ENCODE assay signal across 17 cellular contexts in the genomic region with DNA sequence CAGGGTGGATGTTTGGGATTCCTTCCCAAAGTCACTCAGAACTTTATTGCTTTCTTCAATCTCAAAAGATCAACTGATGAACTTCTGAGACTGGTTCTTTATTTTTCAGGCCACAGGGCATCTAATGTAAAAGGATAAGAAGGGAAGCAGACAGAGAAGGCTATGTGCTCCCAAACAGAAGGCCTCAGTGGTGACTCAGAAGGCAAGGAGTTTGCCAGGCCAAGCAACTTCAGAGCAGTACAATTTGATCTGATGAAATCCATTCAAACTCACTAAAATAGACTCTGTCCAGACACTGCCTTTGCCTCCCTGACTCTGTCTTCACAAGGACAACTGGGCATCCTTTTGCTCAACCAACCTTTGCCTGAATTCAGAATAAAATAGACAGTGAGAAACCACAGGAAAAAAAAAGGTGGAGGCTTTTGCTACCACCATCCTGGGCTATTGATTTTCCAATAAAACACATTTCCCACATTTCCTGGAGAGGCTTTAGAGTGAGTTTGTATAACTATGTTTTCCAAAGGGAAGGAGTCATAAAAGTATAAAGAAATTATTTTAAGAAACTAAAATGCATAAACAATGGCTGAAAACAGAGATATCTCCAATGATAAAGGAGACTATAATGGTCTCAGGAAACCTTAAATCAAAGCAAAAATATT. TPM values are rescaled to one million over a fixed set of nuclear protein-coding genes. Genes with fewer than 3 reads are reported as not detected.
DNase-seq lines count a peak whose midpoint lies in the region; ATAC-seq, FAIRE-seq and TF ChIP-seq lines count a peak whose summit lies in the region.
"Had no signal": no experiment of that assay in that cellular context is flagged by ENCODE, and none has a peak within 500 bp of the region (broad histone marks: within the 10 kb centered on the region; RNA-seq: fewer than 3 reads in every experiment).

No MANE protein-coding gene starts in this region.

- H3K27ac ChIP-seq in astrocyte (ENCODE audit: low read depth, low read length) = no peak overlapping the region
- H3K27ac ChIP-seq in tibial artery = peak overlapping the region; percentile 41 to 62
- H3K27ac ChIP-seq: A549, pancreas, SJSA1 had no signal

- peaks cover 36% of the 10 kb centered on the region for H3K4me1 Mint-ChIP-seq in activated CD8-positive, alpha-beta T cell treated with anti-CD3 and anti-CD28 coated beads for 36 hours (ENCODE audit: low read depth)
- peaks cover 25% of the 10 kb centered on the region for H3K4me1 Mint-ChIP-seq in activated CD8-positive, alpha-beta T cell treated with anti-CD3 and anti-CD28 coated beads, Interleukin-2, amount 10 ng/mL, durations not matched to agents 7 days and 5 days (ENCODE audit: low read depth)
- peaks cover 9% of the 10 kb centered on the region for H3K4me1 Mint-ChIP-seq in astrocyte (ENCODE audit: low read depth, unreplicated experiment)

- ATAC-seq in activated CD8-positive, alpha-beta T cell treated with anti-CD3 and anti-CD28 coated beads for 36 hours = no peak
- no peak for ATAC-seq in activated CD8-positive, alpha-beta T cell treated with anti-CD3 and anti-CD28 coated beads, Interleukin-2, amount 10 ng/mL, durations not matched to agents 7 days and 5 days
- peak; percentile 47 to 93 for ATAC-seq in left cardiac atrium
- no peak for ATAC-seq in HG03045 (IDR thresholded peaks at IDR 0.05; ENCODE audit: unreplicated experiment)
- ATAC-seq: A549, left colon had no signal

- H3K79me2 ChIP-seq in astrocyte (ENCODE audit: insufficient read depth, low read length) = no peaks in the 10 kb centered on the region

- H3K27ac Mint-ChIP-seq in activated CD8-positive, alpha-beta T cell treated with anti-CD3 and anti-CD28 coated beads for 36 hours = peak overlapping the region; percentile 11
- H3K27ac Mint-ChIP-seq in activated CD8-positive, alpha-beta T cell treated with anti-CD3 and anti-CD28 coated beads, Interleukin-2, amount 10 ng/mL, durations not matched to agents 7 days and 5 days = no peak overlapping the region
- H3K27ac Mint-ChIP-seq in astrocyte (ENCODE audit: unreplicated experiment) = peak overlapping the region; percentile 66

- TF ChIP-seq CTCF in activated CD8-positive, alpha-beta T cell treated with anti-CD3 and anti-CD28 coated beads for 36 hours (IDR thresholded peaks at IDR 0.05) = no peak
- TF ChIP-seq CTCF in astrocyte (IDR thresholded peaks at IDR 0.05; ENCODE audit: insufficient read depth, low read depth, low read length) = no peak
- TF ChIP-seq CTCF in tibial artery (IDR thresholded peaks at IDR 0.05) = no peak

- H3K9me3 Mint-ChIP-seq in activated CD8-positive, alpha-beta T cell treated with anti-CD3 and anti-CD28 coated beads for 36 hours = peaks cover 10% of the 10 kb centered on the region
- no peaks in the 10 kb centered on the region for H3K9me3 Mint-ChIP-seq in activated CD8-positive, alpha-beta T cell treated with anti-CD3 and anti-CD28 coated beads, Interleukin-2, amount 10 ng/mL, durations not matched to agents 7 days and 5 days (ENCODE audit: insufficient read depth)
- H3K9me3 Mint-ChIP-seq in astrocyte (ENCODE audit: unreplicated experiment) = no peaks in the 10 kb centered on the region
- H3K9me3 Mint-ChIP-seq: activated CD4-positive, alpha-beta memory T cell treated with anti-CD3 and anti-CD28 coated beads for 36 hours had no signal

- H3K4me3 ChIP-seq in astrocyte (ENCODE audit: insufficient read depth, low read depth, low read length) (no peak overlapping the region), tibial artery (no peak overlapping the region)
- H3K4me3 ChIP-seq: A549, pancreas, SJSA1 had no signal

- H3K36me3 Mint-ChIP-seq in activated CD8-positive, alpha-beta T cell treated with anti-CD3 and anti-CD28 coated beads for 36 hours (ENCODE audit: low read depth) = peaks cover 36% of the 10 kb centered on the region
- peaks cover 52% of the 10 kb centered on the region for H3K36me3 Mint-ChIP-seq in activated CD8-positive, alpha-beta T cell treated with anti-CD3 and anti-CD28 coated beads, Interleukin-2, amount 10 ng/mL, durations not matched to agents 7 days and 5 days (ENCODE audit: low read depth)
- H3K36me3 Mint-ChIP-seq in astrocyte (ENCODE audit: low read depth, unreplicated experiment) = no peaks in the 10 kb centered on the region

- CTCF ChIA-PET in activated CD8-positive, alpha-beta T cell treated with anti-CD3 and anti-CD28 coated beads for 36 hours (lab: Charles Lee) = no interaction called here
- CTCF ChIA-PET in activated CD8-positive, alpha-beta T cell treated with anti-CD3 and anti-CD28 coated beads, Interleukin-2, amount 10 ng/mL, durations not matched to agents 7 days and 5 days (lab: Charles Lee) = interaction anchor here (1.3 kb wide), 1 partner anchor 200 kb away, joined by 3 read pairs; no protein-coding TSS in a partner anchor

- no peaks in the 10 kb centered on the region for H3K27me3 ChIP-seq in astrocyte (ENCODE audit: insufficient read depth, low read length)
- no peaks in the 10 kb centered on the region for H3K27me3 ChIP-seq in tibial artery
- H3K27me3 ChIP-seq: pancreas, SJSA1 had no signal

- H3K9ac ChIP-seq in astrocyte (ENCODE audit: low read length) = no peak overlapping the region

- H3K9me3 ChIP-seq in astrocyte (ENCODE audit: insufficient read depth, low read depth, low read length) = no peaks in the 10 kb centered on the region
- H3K9me3 ChIP-seq in tibial artery = peaks cover 0 to 3% (median 0%) of the 10 kb centered on the region in 3 donors
- H3K9me3 ChIP-seq: A549, pancreas, SJSA1 had no signal

- POLR2A ChIA-PET in activated CD8-positive, alpha-beta T cell treated with anti-CD3 and anti-CD28 coated beads for 36 hours (lab: Charles Lee) = interaction anchor here (1.3 kb wide), 1 partner anchor 154 kb away, joined by 3 read pairs; no protein-coding TSS in a partner anchor
- POLR2A ChIA-PET in activated CD8-positive, alpha-beta T cell treated with anti-CD3 and anti-CD28 coated beads, Interleukin-2, amount 10 ng/mL, durations not matched to agents 7 days and 5 days (lab: Charles Lee) = no interaction called here

- no peaks in the 10 kb centered on the region for H3K27me3 Mint-ChIP-seq in activated CD8-positive, alpha-beta T cell treated with anti-CD3 and anti-CD28 coated beads for 36 hours
- no peaks in the 10 kb centered on the region for H3K27me3 Mint-ChIP-seq in activated CD8-positive, alpha-beta T cell treated with anti-CD3 and anti-CD28 coated beads, Interleukin-2, amount 10 ng/mL, durations not matched to agents 7 days and 5 days (ENCODE audit: low read depth)
- H3K27me3 Mint-ChIP-seq in astrocyte (ENCODE audit: low read depth, unreplicated experiment) = no peaks in the 10 kb centered on the region
- H3K27me3 Mint-ChIP-seq: activated CD4-positive, alpha-beta memory T cell treated with anti-CD3 and anti-CD28 coated beads for 36 hours; activated naive CD8-positive, alpha-beta T cell had no signal

- H3K4me1 ChIP-seq in astrocyte (ENCODE audit: insufficient read depth, low read length) (no peaks in the 10 kb centered on the region), tibial artery (peaks cover 0 to 19% (median 6%) of the 10 kb centered on the region in 4 donors)
- H3K4me1 ChIP-seq: A549, pancreas, SJSA1 had no signal

- intact Hi-C loops in activated CD8-positive, alpha-beta T cell treated with anti-CD3 and anti-CD28 coated beads for 36 hours (cut with micrococcal nuclease) = no loop called here
- intact Hi-C loops in left cardiac atrium (cut with DNase I) (no loop called here), tibial artery (cut with DNase I; ENCODE audit: low total_unique reads) (no loop called here)

- H3K36me3 ChIP-seq in astrocyte (ENCODE audit: insufficient read depth, low read length) = no peaks in the 10 kb centered on the region
- no peaks in the 10 kb centered on the region for H3K36me3 ChIP-seq in tibial artery
- H3K36me3 ChIP-seq: pancreas, SJSA1 had no signal

- FAIRE-seq in astrocyte (lab: Jason Lieb, UNC) = peak; percentile 73
- FAIRE-seq: A549, endometrium, pancreas had no signal

- DNase-seq in activated CD8-positive, alpha-beta T cell treated with anti-CD3 and anti-CD28 coated beads for 36 hours = no peak
- no peak for DNase-seq in activated CD8-positive, alpha-beta T cell treated with anti-CD3 and anti-CD28 coated beads, Interleukin-2, amount 10 ng/mL, durations not matched to agents 7 days and 5 days
- DNase-seq in astrocyte (ENCODE audit: low read depth) (peak; percentile 54), left cardiac atrium (no peak), tibial artery (peak; percentile 63 to 73), NCI-H1048 (lab: John Stamatoyannopoulos, UW) (no peak), OCI-M2 (lab: John Stamatoyannopoulos, UW; ENCODE audit: unreplicated experiment) (no peak)
- DNase-seq: activated CD4-positive, alpha-beta memory T cell treated with anti-CD3 and anti-CD28 coated beads for 36 hours; GF-D8; Karpas-422; left colon; pancreas had no signal

- H4K20me1 ChIP-seq in astrocyte (ENCODE audit: insufficient read depth, low read length) = no peaks in the 10 kb centered on the region

- H3K4me2 ChIP-seq in astrocyte (ENCODE audit: low read length) = no peak overlapping the region
- H3K4me2 ChIP-seq: A549 had no signal

- no peak overlapping the region for H3K4me3 Mint-ChIP-seq in activated CD8-positive, alpha-beta T cell treated with anti-CD3 and anti-CD28 coated beads for 36 hours
- no peak overlapping the region for H3K4me3 Mint-ChIP-seq in activated CD8-positive, alpha-beta T cell treated with anti-CD3 and anti-CD28 coated beads, Interleukin-2, amount 10 ng/mL, durations not matched to agents 7 days and 5 days
- H3K4me3 Mint-ChIP-seq in astrocyte (ENCODE audit: unreplicated experiment) = no peak overlapping the region
- H3K4me3 Mint-ChIP-seq: activated CD4-positive, alpha-beta memory T cell treated with anti-CD3 and anti-CD28 coated beads for 36 hours; activated naive CD8-positive, alpha-beta T cell had no signal

- H2AFZ ChIP-seq in astrocyte (ENCODE audit: low read depth, low read length) = no peak overlapping the region

RNA-seq across cellular contexts. Expression of gene ARHGEF6, which starts 55.2 kb away (rescaled TPM):
- 10 to 100 TPM; 45.7 to 45.8 TPM for total RNA-seq in activated CD8-positive, alpha-beta T cell treated with anti-CD3 and anti-CD28 coated beads for 36 hours
- 10 to 100 TPM; 97.8 to 99.0 TPM for total RNA-seq in activated CD8-positive, alpha-beta T cell treated with anti-CD3 and anti-CD28 coated beads, Interleukin-2, amount 10 ng/mL, durations not matched to agents 7 days and 5 days
- total RNA-seq in astrocyte (4.7 and 6.1 TPM in 2 replicates), left cardiac atrium (10 to 100 TPM; 34.9 to 40.0 TPM)

Comparison
In these comparisons a context has a peak if more than half of its experiments do, and no peak if none do; other contexts are left out.
1. ATAC-seq: peak in left cardiac atrium (2 of 2); none in activated CD8-positive, alpha-beta T cell treated with anti-CD3 and anti-CD28 coated beads for 36 hours (single experiment), activated CD8-positive, alpha-beta T cell treated with anti-CD3 and anti-CD28 coated beads, Interleukin-2, amount 10 ng/mL, durations not matched to agents 7 days and 5 days (single experiment) and HG03045 (single experiment).
2. DNase-seq: peak in astrocyte (single experiment) and tibial artery (2 of 2); none in activated CD8-positive, alpha-beta T cell treated with anti-CD3 and anti-CD28 coated beads for 36 hours (single experiment), activated CD8-positive, alpha-beta T cell treated with anti-CD3 and anti-CD28 coated beads, Interleukin-2, amount 10 ng/mL, durations not matched to agents 7 days and 5 days (single experiment), left cardiac atrium (single experiment), NCI-H1048 (single experiment) and OCI-M2 (single experiment).